In the genomic region with DNA sequence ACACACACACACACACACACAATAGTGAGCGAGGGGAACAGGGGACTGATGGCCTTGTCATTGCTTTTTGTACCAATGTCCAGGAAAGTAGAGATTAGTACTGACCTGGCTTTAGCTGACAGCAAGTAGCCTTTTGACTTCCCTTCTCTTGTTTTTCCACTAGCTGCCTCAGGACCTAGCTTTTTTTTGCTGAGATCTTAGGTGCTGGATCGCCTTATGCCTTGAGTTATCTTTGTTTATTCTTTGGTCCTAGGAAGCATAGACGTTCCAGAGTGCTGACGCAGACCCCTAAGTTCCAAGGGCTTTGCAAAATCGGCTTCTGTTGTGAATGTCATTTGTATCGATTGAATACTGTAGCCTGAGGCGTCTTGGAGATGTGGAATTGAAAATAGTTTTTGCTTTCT, we compare ENCODE assay signal across 8 cellular contexts.
DNase-seq lines count a peak whose midpoint lies in the region.

Gene UTS2B (minus strand): TSS at position 218 of the 404 bp plus-strand sequence. CDS start 48,337 bp downstream, outside the sequence.

- peak within 1 kb of the TSS; percentile 74 to 96 (median 87) for H3K4me2 ChIP-seq in BLaER1 treated with 17β-estradiol and CSF1 and Interleukin-3, amounts not matched to agents 10 nM and 100 nM

- DNase-seq in skeletal muscle cell (ENCODE audit: low read depth) = peak; percentile 48
- no peak for DNase-seq in NCI-H774 (lab: John Stamatoyannopoulos, UW)
- no peak for DNase-seq in T-helper 9 cell
- DNase-seq in HuH-7.5 (ENCODE audit: low spot score) = no peak

- H3K36me3 ChIP-seq in BLaER1 treated with 17β-estradiol and CSF1 and Interleukin-3, amounts not matched to agents 10 nM and 100 nM = no peaks in the 10 kb centered on the region
- H3K36me3 ChIP-seq in HUES48 (ENCODE audit: control insufficient read depth, insufficient read depth, low read length) (no peaks in the 10 kb centered on the region), iPS-15b (ENCODE audit: control insufficient read depth, insufficient read depth, low read length) (no peaks in the 10 kb centered on the region)

- H3K9ac ChIP-seq in BLaER1 treated with 17β-estradiol and CSF1 and Interleukin-3, amounts not matched to agents 10 nM and 100 nM = peak within 1 kb of the TSS; percentile 85 to 99 (median 95)
- H3K9ac ChIP-seq in HUES48 (ENCODE audit: low read depth, low read length) (peak within 1 kb of the TSS; percentile 80), iPS-15b (ENCODE audit: low read depth, low read length) (peak within 1 kb of the TSS; percentile 26)

- H3K4me1 ChIP-seq in BLaER1 treated with 17β-estradiol and CSF1 and Interleukin-3, amounts not matched to agents 10 nM and 100 nM = peaks cover 19 to 56% (median 31%) of the 10 kb centered on the region in 10 experiments
- peaks cover 34% of the 10 kb centered on the region for H3K4me1 ChIP-seq in HUES48 (ENCODE audit: control insufficient read depth, insufficient read depth, low read length)
- H3K4me1 ChIP-seq in iPS-15b (ENCODE audit: control insufficient read depth, insufficient read depth, low read length) = peaks cover 12% of the 10 kb centered on the region

- peaks cover 0 to 26% (median 8%) of the 10 kb centered on the region in 11 experiments; a peak in 8 of 22 replicates for H3K27me3 ChIP-seq in BLaER1 treated with 17β-estradiol and CSF1 and Interleukin-3, amounts not matched to agents 10 nM and 100 nM
- H3K27me3 ChIP-seq in HUES48 (ENCODE audit: control insufficient read depth, insufficient read depth, low read length) (peaks cover 34% of the 10 kb centered on the region), iPS-15b (ENCODE audit: control insufficient read depth, insufficient read depth, low read length) (peaks cover 34% of the 10 kb centered on the region)

- H3K4me3 ChIP-seq in BLaER1 treated with 17β-estradiol and CSF1 and Interleukin-3, amounts not matched to agents 10 nM and 100 nM = peak within 1 kb of the TSS; percentile 81 to 94 (median 87)
- H3K4me3 ChIP-seq in HUES48 (ENCODE audit: low read depth, low read length) (peak within 1 kb of the TSS; percentile 87), iPS-15b (ENCODE audit: low read depth, low read length) (peak within 1 kb of the TSS; percentile 69), skeletal muscle cell (ENCODE audit: low read depth, low read length) (peak within 1 kb of the TSS; percentile 88)

- peaks cover 0 to 24% (median 0%) of the 10 kb centered on the region in 11 experiments; a peak in 6 of 22 replicates for H4K20me1 ChIP-seq in BLaER1 treated with 17β-estradiol and CSF1 and Interleukin-3, amounts not matched to agents 10 nM and 100 nM

- peak within 1 kb of the TSS; percentile 89 to 96 (median 93) for H3K27ac ChIP-seq in BLaER1 treated with 17β-estradiol and CSF1 and Interleukin-3, amounts not matched to agents 10 nM and 100 nM
- H3K27ac ChIP-seq in HUES48 (ENCODE audit: low read depth, low read length) = peak within 1 kb of the TSS; percentile 89
- H3K27ac ChIP-seq in angular gyrus (ENCODE audit: low read depth, low read length) = peak within 1 kb of the TSS; percentile 79

- no peaks in the 10 kb centered on the region for H3K9me3 ChIP-seq in BLaER1 treated with 17β-estradiol and CSF1 and Interleukin-3, amounts not matched to agents 10 nM and 100 nM (replicated peaks in 1 of 11)
- H3K9me3 ChIP-seq in HUES48 (ENCODE audit: control insufficient read depth, insufficient read depth, low read length) = no peaks in the 10 kb centered on the region
- H3K9me3 ChIP-seq in iPS-15b (ENCODE audit: control insufficient read depth, insufficient read depth, low read length) = no peaks in the 10 kb centered on the region

Comparison
In these comparisons a context has a peak if more than half of its experiments do, and no peak if none do; other contexts are left out.
1. H3K9ac ChIP-seq: peak in every context shown above with its lines; median percentile 95 in BLaER1 treated with 17β-estradiol and CSF1 and Interleukin-3, amounts not matched to agents 10 nM and 100 nM; 80 in HUES48; 26 in iPS-15b.